In genomic region chr20:10063482-10063881, GRCh38 we compare ENCODE assay signal across 20 cellular contexts. TPM values are rescaled to one million over a fixed set of nuclear protein-coding genes. Genes with fewer than 3 reads are reported as not detected.
DNase-seq lines count a peak whose midpoint lies in the region; ATAC-seq, FAIRE-seq and TF ChIP-seq lines count a peak whose summit lies in the region.
"Had no signal": no experiment of that assay in that cellular context is flagged by ENCODE, and none has a peak within 500 bp of the region (broad histone marks: within the 10 kb centered on the region; RNA-seq: fewer than 3 reads in every experiment).

No MANE protein-coding gene starts in this region.

- H3K4me3 ChIP-seq in GM23338 (no peak overlapping the region), H1 (ENCODE audit: extremely low read depth in 1 of 4, insufficient read depth in 2 of 4, low read depth in 3 of 4, low read length in 4 of 4) (no peak overlapping the region)
- H3K4me3 ChIP-seq: BLaER1 had no signal

- POLR2A ChIA-PET in H1 (lab: Charles Lee; ENCODE audit: partially characterized antibody) = no interaction called here

- H3K14ac ChIP-seq in H1 (ENCODE audit: insufficient read length) = no peak overlapping the region

- no peak overlapping the region for H4K8ac ChIP-seq in H1 (ENCODE audit: extremely low read depth, insufficient read depth, low read length)

- no peak overlapping the region for H4K5ac ChIP-seq in H1 (ENCODE audit: insufficient read length, low read depth, low read length)

- H3K27ac ChIP-seq in GM23338 (ENCODE audit: low read depth) (no peak overlapping the region), H1 (ENCODE audit: low read depth, low read length) (no peak overlapping the region)
- H3K27ac ChIP-seq: 22Rv1, BLaER1, C4-2B had no signal

- no peaks in the 10 kb centered on the region for H3K27me3 ChIP-seq in GM23338 (ENCODE audit: insufficient read depth)
- H3K27me3 ChIP-seq in H1 (replicated peaks in 1 of 4; ENCODE audit: control insufficient read depth in 3 of 4, extremely low read depth in 1 of 4, insufficient read depth in 3 of 4, low read length in 3 of 4) = no peaks in the 10 kb centered on the region
- H3K27me3 ChIP-seq: BLaER1 had no signal

- H3K36me3 ChIP-seq in GM23338 (ENCODE audit: insufficient read depth) = no peaks in the 10 kb centered on the region
- H3K36me3 ChIP-seq in H1 (ENCODE audit: control insufficient read depth in 2 of 4, insufficient read depth in 4 of 4, low read length in 3 of 4) = no peaks in the 10 kb centered on the region
- H3K36me3 ChIP-seq: BLaER1 had no signal

- H3K56ac ChIP-seq in H1 (replicated peaks; ENCODE audit: insufficient read length, low read depth, low read length) = no peak overlapping the region

- H3K27me3 Mint-ChIP-seq in GM23338 (ENCODE audit: insufficient read depth, low read depth, poor library complexity) = peaks cover 2% of the 10 kb centered on the region
- peaks cover 48 to 58% of the 10 kb centered on the region in 2 donors for H3K27me3 Mint-ChIP-seq in stimulated activated naive B cell treated with anti-CD40 and anti-IgM and Interleukin-4, amounts not matched to agents 10 μg/mL and 1 μg/mL and 100 μg/mL, for 72 hours
- H3K27me3 Mint-ChIP-seq: CD4-positive, CD25-positive, alpha-beta regulatory T cell had no signal

- no peak overlapping the region for H4K91ac ChIP-seq in H1 (replicated peaks; ENCODE audit: insufficient read length, low read length)

- H3K9me2 ChIP-seq in GM23338 (ENCODE audit: insufficient read depth) = no peaks in the 10 kb centered on the region

- H3K79me2 ChIP-seq in GM23338 (replicated peaks; ENCODE audit: insufficient read depth) (no peaks in the 10 kb centered on the region), H1 (ENCODE audit: control insufficient read depth in 1 of 2, insufficient read depth in 2 of 2, low read length in 2 of 2) (no peaks in the 10 kb centered on the region)

- H3K9me3 Mint-ChIP-seq in GM23338 = no peaks in the 10 kb centered on the region
- peaks cover 0 to 1% of the 10 kb centered on the region in 2 donors for H3K9me3 Mint-ChIP-seq in stimulated activated naive B cell treated with anti-CD40 and anti-IgM and Interleukin-4, amounts not matched to agents 10 μg/mL and 1 μg/mL and 100 μg/mL, for 72 hours
- H3K9me3 Mint-ChIP-seq: CD4-positive, CD25-positive, alpha-beta regulatory T cell; CD8-positive, alpha-beta T cell; H9 had no signal

- H2AFZ ChIP-seq in GM23338 (no peak overlapping the region), H1 (ENCODE audit: low read length) (peak overlapping the region; percentile 2; the same call in 1 of the 2 replicates)

- no peaks in the 10 kb centered on the region for H3K36me3 Mint-ChIP-seq in GM23338 (ENCODE audit: low read depth)
- no peaks in the 10 kb centered on the region for H3K36me3 Mint-ChIP-seq in stimulated activated naive B cell treated with anti-CD40 and anti-IgM and Interleukin-4, amounts not matched to agents 10 μg/mL and 1 μg/mL and 100 μg/mL, for 72 hours
- H3K36me3 Mint-ChIP-seq: CD4-positive, CD25-positive, alpha-beta regulatory T cell; CD8-positive, alpha-beta T cell had no signal

- H2BK120ac ChIP-seq in H1 (replicated peaks; ENCODE audit: low read depth, low read length) = no peak overlapping the region

- CTCF ChIA-PET in H1 (lab: Charles Lee; ENCODE audit: partially characterized antibody) = interaction anchor here (0.6 to 5.1 kb wide), 2 partner anchors 14 to 178 kb away, joined by 3 to 34 read pairs; no protein-coding TSS in a partner anchor

- H3K27ac Mint-ChIP-seq in GM23338 = no peak overlapping the region
- no peak overlapping the region for H3K27ac Mint-ChIP-seq in stimulated activated naive B cell treated with anti-CD40 and anti-IgM and Interleukin-4, amounts not matched to agents 10 μg/mL and 1 μg/mL and 100 μg/mL, for 72 hours
- H3K27ac Mint-ChIP-seq: B cell; CD4-positive, CD25-positive, alpha-beta regulatory T cell; CD8-positive, alpha-beta T cell; H9 had no signal

- H3K4me2 ChIP-seq in GM23338 = no peak overlapping the region
- H3K4me2 ChIP-seq in H1 (ENCODE audit: insufficient read depth in 1 of 2, low read depth in 2 of 2, low read length in 2 of 2) = no peak overlapping the region
- H3K4me2 ChIP-seq: BLaER1 had no signal

- peak; percentile 65 for ATAC-seq in GM23338
- ATAC-seq in stimulated activated naive B cell treated with anti-CD40 and anti-IgM and Interleukin-4, amounts not matched to agents 10 μg/mL and 1 μg/mL and 100 μg/mL, for 72 hours (replicated peaks) = no peak
- ATAC-seq: CD8-positive, alpha-beta T cell; HCT116 had no signal

- no peak overlapping the region for H2AK5ac ChIP-seq in H1 (ENCODE audit: low read depth, low read length)

- TF ChIP-seq RAD21 in H1 (IDR thresholded peaks at IDR 0.05 in 1 of 2, conservative IDR thresholded peaks at IDR 0.05 in 1 of 2; ENCODE audit: low read depth in 2 of 2, low read length in 2 of 2) = no peak

- TF ChIP-seq EP300 in H1 (IDR thresholded peaks at IDR 0.05; ENCODE audit: borderline replicate concordance in 1 of 2, low read depth in 2 of 2, low read length in 2 of 2) = no peak

- no peak for TF ChIP-seq POLR2A in H1 (IDR thresholded peaks at IDR 0.05; ENCODE audit: control extremely low read depth in 1 of 2, low read depth in 2 of 2, low read length in 2 of 2)

- no peak overlapping the region for H3K23ac ChIP-seq in H1 (ENCODE audit: insufficient read length)

- H3K4me1 Mint-ChIP-seq in GM23338 = peaks cover 17% of the 10 kb centered on the region
- peaks cover 8 to 16% of the 10 kb centered on the region in 2 donors for H3K4me1 Mint-ChIP-seq in stimulated activated naive B cell treated with anti-CD40 and anti-IgM and Interleukin-4, amounts not matched to agents 10 μg/mL and 1 μg/mL and 100 μg/mL, for 72 hours
- H3K4me1 Mint-ChIP-seq: CD4-positive, CD25-positive, alpha-beta regulatory T cell had no signal

- peaks cover 12% of the 10 kb centered on the region for H3K4me1 ChIP-seq in GM23338 (ENCODE audit: insufficient read depth)
- peaks cover 0 to 4% (median 0%) of the 10 kb centered on the region in 4 experiments; a peak in 2 of 7 replicates for H3K4me1 ChIP-seq in H1 (replicated peaks in 1 of 4; ENCODE audit: control insufficient read depth in 3 of 4, insufficient read depth in 4 of 4, low read length in 3 of 4)
- H3K4me1 ChIP-seq: Caco-2 had no signal

- no peak overlapping the region for H2BK20ac ChIP-seq in H1 (ENCODE audit: low read length)

- H2BK12ac ChIP-seq in H1 (ENCODE audit: low read depth, low read length) = no peak overlapping the region

- H2BK15ac ChIP-seq in H1 (ENCODE audit: low read length) = no peak overlapping the region

- no peak overlapping the region for H3K4me3 Mint-ChIP-seq in GM23338
- H3K4me3 Mint-ChIP-seq in stimulated activated naive B cell treated with anti-CD40 and anti-IgM and Interleukin-4, amounts not matched to agents 10 μg/mL and 1 μg/mL and 100 μg/mL, for 72 hours = no peak overlapping the region
- H3K4me3 Mint-ChIP-seq: B cell; CD4-positive, CD25-positive, alpha-beta regulatory T cell; CD8-positive, alpha-beta T cell; H9 had no signal

- H3K79me1 ChIP-seq in H1 (ENCODE audit: low read depth, low read length) = no peaks in the 10 kb centered on the region

- 83% methylated on average over 2 of the region's 2 CpGs; no CpG with 5 or more reads in 1 of the 2 experiments for WGBS in H1 (ENCODE audit: extremely low coverage in 1 of 2, insufficient coverage in 1 of 2, insufficient read length in 1 of 2, insufficient replicate concordance in 2 of 2, low coverage in 1 of 2, low lambda C conversion rate in 2 of 2, missing lambda C conversion rate in 1 of 2), 2 experiments

- TF ChIP-seq CTCF in GM23338 (conservative IDR thresholded peaks at IDR 0.05; ENCODE audit: low read depth in 2 of 2) (no peak), H1 (IDR thresholded peaks at IDR 0.05; ENCODE audit: control extremely low read depth in 1 of 3, insufficient read depth in 1 of 3, low read depth in 1 of 3, low read length in 3 of 3) (no peak)

- FAIRE-seq in H1 (lab: Jason Lieb, UNC) = no peak
- FAIRE-seq: A204.1, G401.6, GM12892 had no signal

- no peak overlapping the region for H3K18ac ChIP-seq in H1 (ENCODE audit: extremely low read depth, low read length)

- no peaks in the 10 kb centered on the region for H3K9me3 ChIP-seq in H1 (ENCODE audit: insufficient read depth in 2 of 2, low read depth in 1 of 2, low read length in 1 of 2)
- H3K9me3 ChIP-seq: BLaER1, Caco-2 had no signal

- H3K9ac ChIP-seq in H1 (replicated peaks in 1 of 4; ENCODE audit: extremely low read depth in 1 of 4, low read depth in 3 of 4, low read length in 3 of 4) = no peak overlapping the region
- H3K9ac ChIP-seq: BLaER1 had no signal

- H4K20me1 ChIP-seq in GM23338 (replicated peaks; ENCODE audit: insufficient read depth) (no peaks in the 10 kb centered on the region), H1 (replicated peaks in 1 of 2; ENCODE audit: control insufficient read depth in 1 of 2, insufficient read depth in 2 of 2, low read length in 2 of 2) (no peaks in the 10 kb centered on the region)
- H4K20me1 ChIP-seq: BLaER1 had no signal

- H2BK5ac ChIP-seq in H1 (ENCODE audit: low read depth, low read length) = no peak overlapping the region

- no peak overlapping the region for H3K4ac ChIP-seq in H1 (replicated peaks; ENCODE audit: insufficient read length, low read depth, low read length)

- H3K23me2 ChIP-seq in H1 (ENCODE audit: low read depth, low read length) = no peaks in the 10 kb centered on the region

- H3F3A ChIP-seq in GM23338 (replicated peaks; ENCODE audit: low read depth) = no peaks in the 10 kb centered on the region

- DNase-seq in GM23338 (ENCODE audit: low spot score) (no peak), NCI-H345 treated with DMSO at 0.1 percent for 48 hours (lab: John Stamatoyannopoulos, UW; ENCODE audit: unreplicated experiment) (peak; percentile 55), H1 (ENCODE audit: low read depth in 1 of 2, low spot score in 2 of 2) (no peak), activated T-cell treated with anti-CD3 and anti-CD28 coated beads for 4 hours (no peak), SW 1271 (lab: John Stamatoyannopoulos, UW) (no peak)
- no peak for DNase-seq in stimulated activated naive B cell treated with anti-CD40 and anti-IgM and Interleukin-4, amounts not matched to agents 10 μg/mL and 1 μg/mL and 100 μg/mL, for 72 hours
- DNase-seq: Caco-2; CD4-positive, CD25-positive, alpha-beta regulatory T cell; CD8-positive, alpha-beta T cell; DMS153; DND-41; H9 had no signal

TF ChIP-seq in GM23338, 12 proteins besides CTCF, POLR2A, EP300 and RAD21 (continues in another document):
- TF ChIP-seq CREB1 (CRISPR knock-in tag; IDR thresholded peaks at IDR 0.05; ENCODE audit: low read depth) = no peak

RNA-seq across cellular contexts. Expression of gene ANKEF1, which starts 28.7 kb away (rescaled TPM):
- 8.8 and 9.7 TPM in 2 replicates for total RNA-seq in GM23338 (2014; rRNA removed; shearing (Covaris generic))
- polyA plus RNA-seq in GM23338 (2016; fragmentation: Nextera tagmentation; extraction: Ambion mirVana) = 4.6 and 4.7 TPM in 2 replicates
- 9.8 and 10.0 TPM in 2 replicates for total RNA-seq in H1 (2021; fragmentation: NEBNext Ultra II Directional; extraction: Animal tissue kit (Norgen Biotek cat#: 25700))
- 1.8 and 2.8 TPM in 2 replicates for polyA plus RNA-seq in H1 (2011; rRNA removed)
- 3.5 TPM for polyA plus RNA-seq in H1 (2011; cell fraction: cytosol; rRNA removed)
- polyA plus RNA-seq in H1 (2011; cell fraction: nucleus; rRNA removed) = 1.3 TPM
- 5.0 to 7.0 TPM (median 5.6 TPM) in 4 replicates for polyA plus RNA-seq in H1 (2012, experiment 1 of 2)
- polyA plus RNA-seq in H1 (2012, experiment 2 of 2) = 0.75 TPM
- polyA plus RNA-seq in H1 (2013, experiment 1 of 2) = 4.9 TPM
- 4.7 TPM for polyA plus RNA-seq in H1 (2013, experiment 2 of 2)
- 8.2 and 9.8 TPM in 2 replicates for polyA minus RNA-seq in H1 (2011; rRNA and poly(A)+ RNA removed)
- 7.2 TPM for polyA minus RNA-seq in H1 (2011; cell fraction: cytosol; rRNA and poly(A)+ RNA removed)
- polyA minus RNA-seq in H1 (2011; cell fraction: nucleus; rRNA and poly(A)+ RNA removed) = 5.8 TPM
